ENCODE assay signal across 9 cellular contexts in genomic region chr7:20172736-20173334, GRCh38. TPM values are rescaled to one million over a fixed set of nuclear protein-coding genes. Genes with fewer than 3 reads are reported as not detected.
DNase-seq lines count a peak whose midpoint lies in the region; ATAC-seq and TF ChIP-seq lines count a peak whose summit lies in the region.
"Had no signal": no experiment of that assay in that cellular context is flagged by ENCODE, and none has a peak within 500 bp of the region (broad histone marks: within the 10 kb centered on the region; RNA-seq: fewer than 3 reads in every experiment).

No MANE protein-coding gene starts in this region.

- peak; percentile 39 for DNase-seq in activated naive CD4-positive, alpha-beta T cell treated with anti-CD3 and anti-CD28 coated beads for 36 hours
- no peak for DNase-seq in activated naive CD4-positive, alpha-beta T cell (lab: John Stamatoyannopoulos, UW)
- DNase-seq in NCI-H748 treated with DMSO at 0.1 percent for 48 hours (lab: John Stamatoyannopoulos, UW) (peak; percentile 75), breast epithelium (ENCODE audit: low spot score in 2 of 2) (no peak), medulla oblongata (ENCODE audit: extremely low spot score) (peak; percentile 43)

- H3K36me3 ChIP-seq in breast epithelium = no peaks in the 10 kb centered on the region

- no peaks in the 10 kb centered on the region for H3K9me3 Mint-ChIP-seq in activated naive CD4-positive, alpha-beta T cell treated with anti-CD3 and anti-CD28 coated beads for 36 hours
- H3K9me3 Mint-ChIP-seq: stimulated activated naive CD8-positive, alpha-beta T cell treated with anti-CD3 and anti-CD28 coated beads, Interleukin-15, Interleukin-2, amounts not matched to agents 100 ng/mL and 50 ng/mL, for 24 hours had no signal

- CTCF ChIA-PET in activated naive CD4-positive, alpha-beta T cell treated with anti-CD3 and anti-CD28 coated beads for 36 hours (lab: Charles Lee) = interaction anchor here (0.6 to 2.1 kb wide), 9 partner anchors 14 to 461 kb away, joined by 3 to 7 read pairs (median 3); no protein-coding TSS in a partner anchor

- ATAC-seq in HG02884 (IDR thresholded peaks at IDR 0.05; ENCODE audit: unreplicated experiment) (peak; percentile 68), HG03439 (IDR thresholded peaks at IDR 0.05; ENCODE audit: unreplicated experiment) (no peak), GM21528 (IDR thresholded peaks at IDR 0.05; ENCODE audit: low FRiP score, unreplicated experiment) (no peak)

- H3K9me3 ChIP-seq in breast epithelium = no peaks in the 10 kb centered on the region

- no peaks in the 10 kb centered on the region for H3K4me1 Mint-ChIP-seq in activated naive CD4-positive, alpha-beta T cell treated with anti-CD3 and anti-CD28 coated beads for 36 hours (ENCODE audit: low read depth)

- TF ChIP-seq POLR2A in breast epithelium (IDR thresholded peaks at IDR 0.05) = no peak

- H3K27ac Mint-ChIP-seq in activated naive CD4-positive, alpha-beta T cell treated with anti-CD3 and anti-CD28 coated beads for 36 hours = no peak overlapping the region
- H3K27ac Mint-ChIP-seq: stimulated activated naive CD8-positive, alpha-beta T cell treated with anti-CD3 and anti-CD28 coated beads, Interleukin-15, Interleukin-2, amounts not matched to agents 100 ng/mL and 50 ng/mL, for 24 hours had no signal

- no peaks in the 10 kb centered on the region for H3K27me3 ChIP-seq in breast epithelium

- TF ChIP-seq CTCF in breast epithelium (IDR thresholded peaks at IDR 0.05) = peak in 2 of 3 donors; percentile 31 to 37

- intact Hi-C loops in activated naive CD4-positive, alpha-beta T cell treated with anti-CD3 and anti-CD28 coated beads for 36 hours (cut with micrococcal nuclease) = loop anchor here (1.0 to 2.0 kb wide), 5 partner anchors 190 to 464 kb away; partner anchors contain the start of gene POLR1F
- intact Hi-C loops in breast epithelium (cut with DNase I; ENCODE audit: low total_unique reads) = no loop called here

- H3K27ac ChIP-seq in breast epithelium = no peak overlapping the region

- H3K4me3 Mint-ChIP-seq in activated naive CD4-positive, alpha-beta T cell treated with anti-CD3 and anti-CD28 coated beads for 36 hours = no peak overlapping the region
- H3K4me3 Mint-ChIP-seq: stimulated activated naive CD8-positive, alpha-beta T cell treated with anti-CD3 and anti-CD28 coated beads, Interleukin-15, Interleukin-2, amounts not matched to agents 100 ng/mL and 50 ng/mL, for 24 hours had no signal

- no peaks in the 10 kb centered on the region for H3K27me3 Mint-ChIP-seq in activated naive CD4-positive, alpha-beta T cell treated with anti-CD3 and anti-CD28 coated beads for 36 hours (ENCODE audit: low read depth)
- H3K27me3 Mint-ChIP-seq: stimulated activated naive CD8-positive, alpha-beta T cell treated with anti-CD3 and anti-CD28 coated beads, Interleukin-15, Interleukin-2, amounts not matched to agents 100 ng/mL and 50 ng/mL, for 24 hours had no signal

- no peaks in the 10 kb centered on the region for H3K36me3 Mint-ChIP-seq in activated naive CD4-positive, alpha-beta T cell treated with anti-CD3 and anti-CD28 coated beads for 36 hours (ENCODE audit: low read depth)

- no peaks in the 10 kb centered on the region for H3K4me1 ChIP-seq in breast epithelium

- no peak overlapping the region for H3K4me3 ChIP-seq in breast epithelium

RNA-seq across cellular contexts. Expression of gene MACC1, which starts 44.3 kb away (rescaled TPM):
- under 1 TPM in 1 of 2 experiments, not detected in 1; 0.05 TPM for total RNA-seq in activated naive CD4-positive, alpha-beta T cell treated with anti-CD3 and anti-CD28 coated beads for 36 hours
- total RNA-seq in breast epithelium = 10 to 100 TPM in 2 of 3 donors, under 1 TPM in 1; 0.32 to 39.4 (median 19.3) TPM

Comparison
In these comparisons a context has a peak if more than half of its experiments do, and no peak if none do; other contexts are left out.
1. DNase-seq: peak in activated naive CD4-positive, alpha-beta T cell treated with anti-CD3 and anti-CD28 coated beads for 36 hours (single experiment), NCI-H748 treated with DMSO at 0.1 percent for 48 hours (single experiment) and medulla oblongata (single experiment); none in activated naive CD4-positive, alpha-beta T cell (0 of 4) and breast epithelium (0 of 2).